In the genomic region with DNA sequence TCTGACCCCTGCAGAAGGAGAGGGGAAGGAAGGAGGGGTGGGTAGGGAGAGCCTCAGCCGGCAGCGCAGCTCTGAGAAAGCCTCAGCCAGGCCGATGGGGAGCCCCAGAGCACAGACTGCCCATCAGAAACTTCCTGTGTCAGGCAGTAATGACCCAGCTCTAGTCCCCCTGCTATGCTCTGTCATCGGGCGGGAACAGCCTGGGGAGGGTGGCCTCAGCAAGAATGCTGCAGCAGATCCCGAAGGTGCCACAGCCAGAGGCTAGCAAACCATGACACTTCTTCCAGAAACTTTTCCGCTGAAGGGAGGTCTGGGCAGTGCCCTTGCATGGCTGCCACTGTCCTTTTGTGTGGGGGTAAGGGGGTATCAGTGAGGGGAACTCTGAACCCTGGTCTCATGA, we compare ENCODE assay signal across 24 cellular contexts.
DNase-seq lines count a peak whose midpoint lies in the region; ATAC-seq and TF ChIP-seq lines count a peak whose summit lies in the region.
"Had no signal": no experiment of that assay in that cellular context is flagged by ENCODE, and none has a peak within 500 bp of the region (broad histone marks: within the 10 kb centered on the region; RNA-seq: fewer than 3 reads in every experiment).

No MANE protein-coding gene starts in this region.

- peaks cover 3% of the 10 kb centered on the region; the same call in 1 of the 2 replicates for H3K36me3 Mint-ChIP-seq in WTC11
- H3K36me3 Mint-ChIP-seq in HFFc6 (ENCODE audit: low read depth): no peaks in the 10 kb centered on the region

- H2BK15ac ChIP-seq in mesendoderm (replicated peaks; ENCODE audit: low read depth): no peak overlapping the region

- H3K9me3 ChIP-seq in HUES6 (ENCODE audit: control insufficient read depth, insufficient read depth, low read depth, low read length) (peaks cover 11% of the 10 kb centered on the region; the same call in 1 of the 2 replicates), ascending aorta (peaks cover 0 to 5% of the 10 kb centered on the region in 2 donors)
- H3K9me3 ChIP-seq: A549, SJCRH30 had no signal

- TF ChIP-seq CTCF in ascending aorta (IDR thresholded peaks at IDR 0.05) (no peak), WTC11 (IDR thresholded peaks at IDR 0.05) (no peak), HFFc6 (IDR thresholded peaks at IDR 0.05) (no peak)

- H3K27ac Mint-ChIP-seq in WTC11 (no peak overlapping the region), HFFc6 (no peak overlapping the region)
- H3K27ac Mint-ChIP-seq: CD4-positive, alpha-beta T cell had no signal

- H3K27ac ChIP-seq in HUES6 (ENCODE audit: low read depth, low read length) (peak overlapping the region; percentile 94; the same call in 1 of the 2 replicates), ascending aorta (peak overlapping the region; percentile 62 to 69), mesendoderm (ENCODE audit: low read depth, low read length) (no peak overlapping the region)
- H3K27ac ChIP-seq: BLaER1 treated with 17β-estradiol and CSF1 and Interleukin-3, amounts not matched to agents 10 nM and 100 nM; KMS-11; SJCRH30 had no signal

- no peak overlapping the region for H4K8ac ChIP-seq in mesendoderm (ENCODE audit: low read depth, low read length)

- no peak for DNase-seq in ascending aorta (ENCODE audit: low spot score in 2 of 2)
- no peak for DNase-seq in mesendoderm
- DNase-seq in WTC11 (ENCODE audit: low spot score): no peak
- DNase-seq in left colon: no peak
- no peak for DNase-seq in GM19240 (ENCODE audit: insufficient read length, low spot score)
- no peak for DNase-seq in HFFc6
- DNase-seq: AML-193; CD4-positive, alpha-beta T cell; GDM1; H7; IMR-90; NCI-H1092 treated with DMSO at 0.1 percent for 48 hours; NCI-H1436; NCI-H187 treated with DMSO at 0.1 percent for 48 hours; NCI-H2171 treated with DMSO at 0.1 percent for 48 hours; NCI-H774; PC-3; SJCRH30 had no signal

- no peak overlapping the region for H2BK120ac ChIP-seq in mesendoderm (ENCODE audit: low read depth, low read length)

- intact Hi-C loops in ascending aorta (cut with DNase I) (loop anchor here (5.0 kb wide), 3 partner anchors 269 to 449 kb away; no protein-coding TSS in a partner anchor), left colon (cut with DNase I, micrococcal nuclease) (no loop called here)

- H3K4ac ChIP-seq in mesendoderm (ENCODE audit: low read depth, low read length): peak overlapping the region; percentile 41

- ATAC-seq in WTC11: no peak
- no peak for ATAC-seq in left colon
- ATAC-seq: A549, GM12878, PC-3, SK-N-SH treated with all-trans-retinoic acid at 6 μM for 48 hours had no signal

- no peak overlapping the region for H3K4me2 ChIP-seq in mesendoderm (ENCODE audit: low read length)
- H3K4me2 ChIP-seq: A549, KMS-11 had no signal

- H3K18ac ChIP-seq in mesendoderm (ENCODE audit: low read length): no peak overlapping the region

- H3K9me3 Mint-ChIP-seq in WTC11 (no peaks in the 10 kb centered on the region), HFFc6 (no peaks in the 10 kb centered on the region)
- H3K9me3 Mint-ChIP-seq: CD4-positive, alpha-beta T cell had no signal

- CTCF ChIA-PET in WTC11 (lab: Charles Lee): no interaction called here

- no CpG with 5 or more reads among the region's 7 CpGs for WGBS in mesendoderm (ENCODE audit: extremely low coverage, insufficient coverage, low lambda C conversion rate)

- no peaks in the 10 kb centered on the region for H3K79me2 ChIP-seq in mesendoderm (ENCODE audit: control insufficient read depth, insufficient read depth, low read length)

- H3K4me3 ChIP-seq in HUES6 (ENCODE audit: low read depth, low read length) (peak overlapping the region; percentile 9; the same call in 1 of the 2 replicates), ascending aorta (no peak overlapping the region), mesendoderm (ENCODE audit: low read length) (no peak overlapping the region)
- H3K4me3 ChIP-seq: A549; BLaER1 treated with 17β-estradiol and CSF1 and Interleukin-3, amounts not matched to agents 10 nM and 100 nM; GM12878; SJCRH30 had no signal

- H3K27me3 Mint-ChIP-seq in WTC11 (ENCODE audit: low read depth) (peaks cover 1% of the 10 kb centered on the region), HFFc6 (ENCODE audit: insufficient read depth) (no peaks in the 10 kb centered on the region)
- H3K27me3 Mint-ChIP-seq: CD4-positive, alpha-beta T cell had no signal

- H3K23ac ChIP-seq in mesendoderm (ENCODE audit: low read length): no peak overlapping the region

- H3K4me1 Mint-ChIP-seq in WTC11: peaks cover 65% of the 10 kb centered on the region
- peaks cover 19% of the 10 kb centered on the region for H3K4me1 Mint-ChIP-seq in HFFc6 (ENCODE audit: low read depth)

- H3K9ac ChIP-seq in HUES6 (ENCODE audit: low read length): peak overlapping the region; percentile 44
- H3K9ac ChIP-seq in mesendoderm (ENCODE audit: low read length): peak overlapping the region; percentile 17
- H3K9ac ChIP-seq: BLaER1 treated with 17β-estradiol and CSF1 and Interleukin-3, amounts not matched to agents 10 nM and 100 nM; KMS-11 had no signal

- no peaks in the 10 kb centered on the region for H3K79me1 ChIP-seq in mesendoderm (ENCODE audit: low read length)

- H3K36me3 ChIP-seq in HUES6 (ENCODE audit: control insufficient read depth, insufficient read depth, low read length) (no peaks in the 10 kb centered on the region), ascending aorta (no peaks in the 10 kb centered on the region), mesendoderm (ENCODE audit: control insufficient read depth, insufficient read depth, low read length) (no peaks in the 10 kb centered on the region)
- H3K36me3 ChIP-seq: BLaER1 treated with 17β-estradiol and CSF1 and Interleukin-3, amounts not matched to agents 10 nM and 100 nM; SJCRH30 had no signal

- H3K27me3 ChIP-seq in HUES6 (ENCODE audit: control insufficient read depth, insufficient read depth, low read length) (no peaks in the 10 kb centered on the region), ascending aorta (no peaks in the 10 kb centered on the region), mesendoderm (ENCODE audit: insufficient read depth, low read length, poor library complexity) (no peaks in the 10 kb centered on the region)
- H3K27me3 ChIP-seq: SJCRH30 had no signal

- no peak overlapping the region for H4K5ac ChIP-seq in mesendoderm (ENCODE audit: low read length)

- POLR2A ChIA-PET in WTC11 (lab: Charles Lee): interaction anchor here (1.6 kb wide), 1 partner anchor 273 kb away, joined by 4 read pairs; no protein-coding TSS in a partner anchor

- H2AK5ac ChIP-seq in mesendoderm (ENCODE audit: low read length): peak overlapping the region; percentile 58

- H3K4me1 ChIP-seq in HUES6 (ENCODE audit: control insufficient read depth, insufficient read depth, low read length) (peaks cover 61% of the 10 kb centered on the region), ascending aorta (peaks cover 0 to 19% of the 10 kb centered on the region in 2 donors), mesendoderm (ENCODE audit: control insufficient read depth, low read depth, low read length) (peaks cover 14% of the 10 kb centered on the region)
- H3K4me1 ChIP-seq: SJCRH30 had no signal

- peak overlapping the region; percentile 70 for H3K56ac ChIP-seq in mesendoderm (ENCODE audit: low read length)

- no peak overlapping the region for H2BK5ac ChIP-seq in mesendoderm (ENCODE audit: low read length)

- H3K4me3 Mint-ChIP-seq in WTC11: no peak overlapping the region
- no peak overlapping the region for H3K4me3 Mint-ChIP-seq in HFFc6
- H3K4me3 Mint-ChIP-seq: CD4-positive, alpha-beta T cell had no signal

TF ChIP-seq in WTC11, 78 proteins besides CTCF, POLR2A, EP300 and RAD21 (continues in another document):
- no peak for TF ChIP-seq PRRX2 (CRISPR knock-in tag; IDR thresholded peaks at IDR 0.05)
- TF ChIP-seq, protein P1, sequence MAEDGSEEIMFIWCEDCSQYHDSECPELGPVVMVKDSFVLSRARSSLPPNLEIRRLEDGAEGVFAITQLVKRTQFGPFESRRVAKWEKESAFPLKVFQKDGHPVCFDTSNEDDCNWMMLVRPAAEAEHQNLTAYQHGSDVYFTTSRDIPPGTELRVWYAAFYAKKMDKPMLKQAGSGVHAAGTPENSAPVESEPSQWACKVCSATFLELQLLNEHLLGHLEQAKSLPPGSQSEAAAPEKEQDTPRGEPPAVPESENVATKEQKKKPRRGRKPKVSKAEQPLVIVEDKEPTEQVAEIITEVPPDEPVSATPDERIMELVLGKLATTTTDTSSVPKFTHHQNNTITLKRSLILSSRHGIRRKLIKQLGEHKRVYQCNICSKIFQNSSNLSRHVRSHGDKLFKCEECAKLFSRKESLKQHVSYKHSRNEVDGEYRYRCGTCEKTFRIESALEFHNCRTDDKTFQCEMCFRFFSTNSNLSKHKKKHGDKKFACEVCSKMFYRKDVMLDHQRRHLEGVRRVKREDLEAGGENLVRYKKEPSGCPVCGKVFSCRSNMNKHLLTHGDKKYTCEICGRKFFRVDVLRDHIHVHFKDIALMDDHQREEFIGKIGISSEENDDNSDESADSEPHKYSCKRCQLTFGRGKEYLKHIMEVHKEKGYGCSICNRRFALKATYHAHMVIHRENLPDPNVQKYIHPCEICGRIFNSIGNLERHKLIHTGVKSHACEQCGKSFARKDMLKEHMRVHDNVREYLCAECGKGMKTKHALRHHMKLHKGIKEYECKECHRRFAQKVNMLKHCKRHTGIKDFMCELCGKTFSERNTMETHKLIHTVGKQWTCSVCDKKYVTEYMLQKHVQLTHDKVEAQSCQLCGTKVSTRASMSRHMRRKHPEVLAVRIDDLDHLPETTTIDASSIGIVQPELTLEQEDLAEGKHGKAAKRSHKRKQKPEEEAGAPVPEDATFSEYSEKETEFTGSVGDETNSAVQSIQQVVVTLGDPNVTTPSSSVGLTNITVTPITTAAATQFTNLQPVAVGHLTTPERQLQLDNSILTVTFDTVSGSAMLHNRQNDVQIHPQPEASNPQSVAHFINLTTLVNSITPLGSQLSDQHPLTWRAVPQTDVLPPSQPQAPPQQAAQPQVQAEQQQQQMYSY (CRISPR knock-in tag; IDR thresholded peaks at IDR 0.05): no peak
- no peak for TF ChIP-seq ZNF671 (CRISPR knock-in tag; IDR thresholded peaks at IDR 0.05)
- TF ChIP-seq ZNF121 (CRISPR knock-in tag; IDR thresholded peaks at IDR 0.05): no peak
- no peak for TF ChIP-seq GTF2I (CRISPR knock-in tag; conservative IDR thresholded peaks at IDR 0.05)
- no peak for TF ChIP-seq JAZF1 (CRISPR knock-in tag; IDR thresholded peaks at IDR 0.05)
- TF ChIP-seq GABPB1 (CRISPR knock-in tag; IDR thresholded peaks at IDR 0.05): no peak
